8 cellular contexts compared by ENCODE assay signal in genomic region chr4:176001171-176002006, GRCh38.
A peak's percentile ranks its signal among the peaks of the same experiment; 100 is the strongest.
DNase-seq lines count a peak whose midpoint lies in the region; ATAC-seq, FAIRE-seq and TF ChIP-seq lines count a peak whose summit lies in the region.

No MANE protein-coding gene starts in this region.

- H2BK12ac ChIP-seq in H1 (ENCODE audit: low read depth, low read length), result peak overlapping the region; percentile 91

- POLR2A ChIA-PET in H1 (lab: Charles Lee; ENCODE audit: partially characterized antibody), result interaction anchor here (0.9 to 1.2 kb wide), 2 partner anchors 15 to 47 kb away, joined by 3 read pairs; no protein-coding TSS in a partner anchor

- H3K27me3 ChIP-seq in H1 (replicated peaks in 1 of 4; ENCODE audit: control insufficient read depth in 3 of 4, extremely low read depth in 1 of 4, insufficient read depth in 3 of 4, low read length in 3 of 4) (peaks cover 0 to 13% (median 4%) of the 10 kb centered on the region in 4 experiments; a peak in 4 of 7 replicates), transverse colon (peaks cover 26% of the 10 kb centered on the region)

- DNase-seq in ELR (ENCODE audit: low read depth) (peak; percentile 46), NCI-H1105 (lab: John Stamatoyannopoulos, UW) (peak; percentile 30), H1 (ENCODE audit: low read depth in 1 of 2, low spot score in 2 of 2) (peak; percentile 53 to 76), memory B cell (ENCODE audit: low spot score in 2 of 2) (no peak), transverse colon (peak; percentile 31), activated gamma-delta T cell treated with Interleukin-2 at 50 U/mL for 16 hours (no peak)
- DNase-seq in natural killer cell treated with Interleukin-12 subunit alpha and Interleukin-12 subunit beta and Interleukin-15 and Interleukin-18, amount 100 ng/mL, for 72 hours (ENCODE audit: low spot score), result no peak

- FAIRE-seq in H1 (lab: Jason Lieb, UNC), result no peak

- no peaks in the 10 kb centered on the region for H3K36me3 Mint-ChIP-seq in memory B cell
- H3K36me3 Mint-ChIP-seq in natural killer cell treated with Interleukin-12 subunit alpha and Interleukin-12 subunit beta and Interleukin-15 and Interleukin-18, amount 100 ng/mL, for 72 hours, result no peaks in the 10 kb centered on the region

- H2BK15ac ChIP-seq in H1 (ENCODE audit: low read length), result no peak overlapping the region

- H3K4me3 ChIP-seq in H1 (ENCODE audit: extremely low read depth in 1 of 4, insufficient read depth in 2 of 4, low read depth in 3 of 4, low read length in 4 of 4) (peak overlapping the region; percentile 40 to 84 (median 78)), transverse colon (peak overlapping the region; percentile 37 to 57 (median 50))

- no peaks in the 10 kb centered on the region for H3K79me2 ChIP-seq in H1 (ENCODE audit: control insufficient read depth in 1 of 2, insufficient read depth in 2 of 2, low read length in 2 of 2)

- H3K4me1 Mint-ChIP-seq in memory B cell, result peaks cover 13% of the 10 kb centered on the region
- peaks cover 0 to 5% of the 10 kb centered on the region in 2 donors for H3K4me1 Mint-ChIP-seq in natural killer cell treated with Interleukin-12 subunit alpha and Interleukin-12 subunit beta and Interleukin-15 and Interleukin-18, amount 100 ng/mL, for 72 hours (ENCODE audit: low read depth in 2 of 2)

- CTCF ChIA-PET in H1 (lab: Charles Lee; ENCODE audit: partially characterized antibody), result interaction anchor here (1.1 to 1.4 kb wide), 4 partner anchors 12 to 95 kb away, joined by 3 to 5 read pairs (median 3); no protein-coding TSS in a partner anchor

- H2BK20ac ChIP-seq in H1 (ENCODE audit: low read length), result 0 out of 2 replicates have a peak overlapping the region, but pooled peaks have one; percentile 62

- H3K4ac ChIP-seq in H1 (replicated peaks; ENCODE audit: insufficient read length, low read depth, low read length), result no peak overlapping the region

- intact Hi-C loops in transverse colon (cut with DNase I; ENCODE audit: low total_unique reads), result no loop called here

- peak overlapping the region; percentile 76 for H3K18ac ChIP-seq in H1 (ENCODE audit: extremely low read depth, low read length)

- no peak overlapping the region for H3K56ac ChIP-seq in H1 (replicated peaks; ENCODE audit: insufficient read length, low read depth, low read length)

- peak overlapping the region; percentile 88; the same call in 1 of the 2 replicates for H2BK5ac ChIP-seq in H1 (ENCODE audit: low read depth, low read length)

- no peak overlapping the region for H2BK120ac ChIP-seq in H1 (replicated peaks; ENCODE audit: low read depth, low read length)

- H3K27ac ChIP-seq in H1 (ENCODE audit: low read depth, low read length) (no peak overlapping the region), transverse colon (peak overlapping the region; percentile 13 to 80 (median 65))

- H4K91ac ChIP-seq in H1 (replicated peaks; ENCODE audit: insufficient read length, low read length), result peak overlapping the region; percentile 1

- 1% methylated on average over 38 of the region's 41 CpGs; no CpG with 5 or more reads in 1 of the 2 experiments for WGBS in H1 (ENCODE audit: extremely low coverage in 1 of 2, insufficient coverage in 1 of 2, insufficient read length in 1 of 2, insufficient replicate concordance in 2 of 2, low coverage in 1 of 2, low lambda C conversion rate in 2 of 2, missing lambda C conversion rate in 1 of 2), 2 experiments
- 11 to 12% methylated on average over 5 to 39 of the region's 41 CpGs for WGBS in transverse colon (ENCODE audit: low coverage in 1 of 2), 2 donors

- H3K23ac ChIP-seq in H1 (ENCODE audit: insufficient read length), result no peak overlapping the region

- no peaks in the 10 kb centered on the region for H3K9me3 Mint-ChIP-seq in memory B cell
- H3K9me3 Mint-ChIP-seq in natural killer cell treated with Interleukin-12 subunit alpha and Interleukin-12 subunit beta and Interleukin-15 and Interleukin-18, amount 100 ng/mL, for 72 hours, result peaks cover 3% of the 10 kb centered on the region

- no peaks in the 10 kb centered on the region for H3K36me3 ChIP-seq in H1 (ENCODE audit: control insufficient read depth in 2 of 4, insufficient read depth in 4 of 4, low read length in 3 of 4)
- H3K36me3 ChIP-seq in transverse colon, result no peaks in the 10 kb centered on the region

- no peak for TF ChIP-seq CTCF in H1 (IDR thresholded peaks at IDR 0.05; ENCODE audit: control extremely low read depth in 1 of 3, insufficient read depth in 1 of 3, low read depth in 1 of 3, low read length in 3 of 3)
- TF ChIP-seq CTCF in transverse colon (IDR thresholded peaks at IDR 0.05), result no peak

- no peaks in the 10 kb centered on the region for H4K20me1 ChIP-seq in H1 (replicated peaks in 1 of 2; ENCODE audit: control insufficient read depth in 1 of 2, insufficient read depth in 2 of 2, low read length in 2 of 2)

- no peaks in the 10 kb centered on the region for H3K27me3 Mint-ChIP-seq in memory B cell
- H3K27me3 Mint-ChIP-seq in natural killer cell treated with Interleukin-12 subunit alpha and Interleukin-12 subunit beta and Interleukin-15 and Interleukin-18, amount 100 ng/mL, for 72 hours, result peaks cover 13 to 25% of the 10 kb centered on the region in 2 donors

- H3K23me2 ChIP-seq in H1 (ENCODE audit: low read depth, low read length), result peaks cover 5% of the 10 kb centered on the region

- in situ Hi-C loops in transverse colon (cut with MboI; ENCODE audit: low pct_ligation_motif_present in 1 of 4, low pct_unique_long_range_greater_than_20kb in 1 of 4, low sequenced_read_pairs in 3 of 4), result no loop called here

- ATAC-seq in memory B cell (ENCODE audit: low read depth) (peak; percentile 18), HG03159 (IDR thresholded peaks at IDR 0.05; ENCODE audit: unreplicated experiment) (no peak)
- ATAC-seq in natural killer cell treated with Interleukin-12 subunit alpha and Interleukin-12 subunit beta and Interleukin-15 and Interleukin-18, amount 100 ng/mL, for 72 hours, result no peak

- H4K5ac ChIP-seq in H1 (ENCODE audit: insufficient read length, low read depth, low read length), result no peak overlapping the region

- peak overlapping the region; percentile 91 for H3K4me3 Mint-ChIP-seq in memory B cell
- H3K4me3 Mint-ChIP-seq in natural killer cell treated with Interleukin-12 subunit alpha and Interleukin-12 subunit beta and Interleukin-15 and Interleukin-18, amount 100 ng/mL, for 72 hours, result no peak overlapping the region

- TF ChIP-seq POLR2A in H1 (IDR thresholded peaks at IDR 0.05; ENCODE audit: control extremely low read depth in 1 of 2, low read depth in 2 of 2, low read length in 2 of 2) (peak; percentile 37 to 79), transverse colon (IDR thresholded peaks at IDR 0.05) (no peak)

- H3K4me2 ChIP-seq in H1 (ENCODE audit: insufficient read depth in 1 of 2, low read depth in 2 of 2, low read length in 2 of 2), result peak overlapping the region; percentile 71 to 98

- no peaks in the 10 kb centered on the region for H3K9me3 ChIP-seq in H1 (ENCODE audit: insufficient read depth in 2 of 2, low read depth in 1 of 2, low read length in 1 of 2)
- H3K9me3 ChIP-seq in transverse colon, result no peaks in the 10 kb centered on the region

- TF ChIP-seq EP300 in H1 (IDR thresholded peaks at IDR 0.05; ENCODE audit: borderline replicate concordance in 1 of 2, low read depth in 2 of 2, low read length in 2 of 2), result no peak
- TF ChIP-seq EP300 in transverse colon (IDR thresholded peaks at IDR 0.05; ENCODE audit: low read depth), result no peak

- no peak for TF ChIP-seq RAD21 in H1 (IDR thresholded peaks at IDR 0.05 in 1 of 2, conservative IDR thresholded peaks at IDR 0.05 in 1 of 2; ENCODE audit: low read depth in 2 of 2, low read length in 2 of 2)

- H3K14ac ChIP-seq in H1 (ENCODE audit: insufficient read length), result no peak overlapping the region

- peak overlapping the region; percentile 60; the same call in 1 of the 2 replicates for H4K8ac ChIP-seq in H1 (ENCODE audit: extremely low read depth, insufficient read depth, low read length)

- H2AK5ac ChIP-seq in H1 (ENCODE audit: low read depth, low read length), result no peak overlapping the region

- H3K4me1 ChIP-seq in H1 (replicated peaks in 1 of 4; ENCODE audit: control insufficient read depth in 3 of 4, insufficient read depth in 4 of 4, low read length in 3 of 4) (peaks cover 0 to 3% (median 1%) of the 10 kb centered on the region in 4 experiments; a peak in 2 of 7 replicates), transverse colon (peaks cover 0 to 3% (median 0%) of the 10 kb centered on the region in 4 donors)

- peak overlapping the region; percentile 92 for H2AFZ ChIP-seq in H1 (ENCODE audit: low read length)

- no peak overlapping the region for H3K27ac Mint-ChIP-seq in memory B cell
- no peak overlapping the region for H3K27ac Mint-ChIP-seq in natural killer cell treated with Interleukin-12 subunit alpha and Interleukin-12 subunit beta and Interleukin-15 and Interleukin-18, amount 100 ng/mL, for 72 hours

- H3K79me1 ChIP-seq in H1 (ENCODE audit: low read depth, low read length), result no peaks in the 10 kb centered on the region

- peak overlapping the region in 3 of 4 experiments; percentile 0 to 61 (median 25); a peak in 6 of 7 replicates for H3K9ac ChIP-seq in H1 (replicated peaks in 1 of 4; ENCODE audit: extremely low read depth in 1 of 4, low read depth in 3 of 4, low read length in 3 of 4)

TF ChIP-seq in H1, 55 proteins besides CTCF, POLR2A, EP300 and RAD21 (continues in another document):
- TF ChIP-seq POLR2AphosphoS5 (IDR thresholded peaks at IDR 0.05; ENCODE audit: low read depth, low read length) (peak; percentile 69; the same call in 1 of the 2 replicates), MAFK (IDR thresholded peaks at IDR 0.05; ENCODE audit: low read depth, low read length) (no peak), GABPA (IDR thresholded peaks at IDR 0.05; ENCODE audit: borderline replicate concordance, insufficient read depth, low read length) (no peak), KDM1A (IDR thresholded peaks at IDR 0.05; ENCODE audit: borderline replicate concordance, low read length) (no peak; the same call in 1 of the 2 replicates), JUN (IDR thresholded peaks at IDR 0.05; ENCODE audit: low read depth, low read length) (no peak), BACH1 (IDR thresholded peaks at IDR 0.05; ENCODE audit: low read length) (no peak), USF2 (IDR thresholded peaks at IDR 0.05; ENCODE audit: low read length) (no peak), KDM4A (IDR thresholded peaks at IDR 0.05; ENCODE audit: low read depth, low read length, severe bottlenecking) (peak; percentile 39)

Comparison
In these comparisons a context has a peak if more than half of its experiments do, and no peak if none do; other contexts are left out.
1. DNase-seq: peak in ELR (single experiment), NCI-H1105 (single experiment), H1 (2 of 2) and transverse colon (single experiment); none in memory B cell (0 of 2), natural killer cell treated with Interleukin-12 subunit alpha and Interleukin-12 subunit beta and Interleukin-15 and Interleukin-18, amount 100 ng/mL, for 72 hours (single experiment) and activated gamma-delta T cell treated with Interleukin-2 at 50 U/mL for 16 hours (single experiment).